Comparison of ENCODE assay signal across 1 cellular context in the genomic region with DNA sequence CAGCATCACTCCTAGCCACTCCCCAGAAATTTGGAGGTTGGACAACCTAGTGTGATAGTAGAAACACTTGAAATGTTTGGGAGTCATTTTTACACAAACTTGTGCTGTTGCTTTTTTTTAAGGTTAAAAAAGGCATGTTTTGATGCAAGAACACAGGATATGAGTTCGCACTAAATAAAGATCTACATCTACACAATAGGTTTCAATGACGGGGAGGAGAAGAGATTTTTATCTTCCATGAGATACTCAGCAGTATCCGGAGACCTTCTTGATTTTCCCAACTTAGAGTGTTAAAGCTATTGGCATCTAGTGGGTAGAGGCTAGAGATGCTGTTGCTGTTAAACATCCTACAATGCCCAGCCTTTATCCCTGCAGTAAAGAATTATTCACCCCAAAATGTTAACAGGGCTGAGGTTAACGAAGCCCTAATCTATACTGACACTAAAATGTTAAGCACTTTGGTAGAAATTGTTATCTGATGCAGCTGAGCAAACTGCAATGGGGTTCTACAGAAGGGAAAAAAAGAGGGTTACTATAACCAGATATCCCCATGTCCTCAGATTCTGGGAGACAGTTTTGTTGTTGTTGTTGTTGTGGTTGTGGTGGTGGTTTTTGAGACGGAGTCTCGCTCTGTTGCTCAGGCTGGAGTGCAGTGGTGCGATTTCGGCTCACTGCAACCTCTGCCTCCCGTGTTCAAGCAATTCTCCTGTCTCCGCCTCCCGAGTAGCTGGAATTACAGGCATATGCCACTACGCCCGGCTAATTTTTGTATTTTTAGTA.
TF ChIP-seq lines count a peak whose summit lies in the region.

No MANE protein-coding gene starts in this region.

TF ChIP-seq in GM23338, 12 proteins besides CTCF, POLR2A, EP300 and RAD21 (continued from another document):
- TF ChIP-seq ZNF114 (CRISPR knock-in tag; IDR thresholded peaks at IDR 0.05) (no peak), REST (IDR thresholded peaks at IDR 0.05; ENCODE audit: unreplicated experiment) (no peak), NANOG (IDR thresholded peaks at IDR 0.05; ENCODE audit: borderline replicate concordance) (no peak), EZH2 (IDR thresholded peaks at IDR 0.05; ENCODE audit: low read depth, unreplicated experiment) (no peak), POLR2AphosphoS5 (IDR thresholded peaks at IDR 0.05; ENCODE audit: low read depth) (no peak), JUNB (IDR thresholded peaks at IDR 0.05; ENCODE audit: unreplicated experiment) (no peak), ETS1 (IDR thresholded peaks at IDR 0.05) (no peak)
- TF ChIP-seq, protein P1, sequence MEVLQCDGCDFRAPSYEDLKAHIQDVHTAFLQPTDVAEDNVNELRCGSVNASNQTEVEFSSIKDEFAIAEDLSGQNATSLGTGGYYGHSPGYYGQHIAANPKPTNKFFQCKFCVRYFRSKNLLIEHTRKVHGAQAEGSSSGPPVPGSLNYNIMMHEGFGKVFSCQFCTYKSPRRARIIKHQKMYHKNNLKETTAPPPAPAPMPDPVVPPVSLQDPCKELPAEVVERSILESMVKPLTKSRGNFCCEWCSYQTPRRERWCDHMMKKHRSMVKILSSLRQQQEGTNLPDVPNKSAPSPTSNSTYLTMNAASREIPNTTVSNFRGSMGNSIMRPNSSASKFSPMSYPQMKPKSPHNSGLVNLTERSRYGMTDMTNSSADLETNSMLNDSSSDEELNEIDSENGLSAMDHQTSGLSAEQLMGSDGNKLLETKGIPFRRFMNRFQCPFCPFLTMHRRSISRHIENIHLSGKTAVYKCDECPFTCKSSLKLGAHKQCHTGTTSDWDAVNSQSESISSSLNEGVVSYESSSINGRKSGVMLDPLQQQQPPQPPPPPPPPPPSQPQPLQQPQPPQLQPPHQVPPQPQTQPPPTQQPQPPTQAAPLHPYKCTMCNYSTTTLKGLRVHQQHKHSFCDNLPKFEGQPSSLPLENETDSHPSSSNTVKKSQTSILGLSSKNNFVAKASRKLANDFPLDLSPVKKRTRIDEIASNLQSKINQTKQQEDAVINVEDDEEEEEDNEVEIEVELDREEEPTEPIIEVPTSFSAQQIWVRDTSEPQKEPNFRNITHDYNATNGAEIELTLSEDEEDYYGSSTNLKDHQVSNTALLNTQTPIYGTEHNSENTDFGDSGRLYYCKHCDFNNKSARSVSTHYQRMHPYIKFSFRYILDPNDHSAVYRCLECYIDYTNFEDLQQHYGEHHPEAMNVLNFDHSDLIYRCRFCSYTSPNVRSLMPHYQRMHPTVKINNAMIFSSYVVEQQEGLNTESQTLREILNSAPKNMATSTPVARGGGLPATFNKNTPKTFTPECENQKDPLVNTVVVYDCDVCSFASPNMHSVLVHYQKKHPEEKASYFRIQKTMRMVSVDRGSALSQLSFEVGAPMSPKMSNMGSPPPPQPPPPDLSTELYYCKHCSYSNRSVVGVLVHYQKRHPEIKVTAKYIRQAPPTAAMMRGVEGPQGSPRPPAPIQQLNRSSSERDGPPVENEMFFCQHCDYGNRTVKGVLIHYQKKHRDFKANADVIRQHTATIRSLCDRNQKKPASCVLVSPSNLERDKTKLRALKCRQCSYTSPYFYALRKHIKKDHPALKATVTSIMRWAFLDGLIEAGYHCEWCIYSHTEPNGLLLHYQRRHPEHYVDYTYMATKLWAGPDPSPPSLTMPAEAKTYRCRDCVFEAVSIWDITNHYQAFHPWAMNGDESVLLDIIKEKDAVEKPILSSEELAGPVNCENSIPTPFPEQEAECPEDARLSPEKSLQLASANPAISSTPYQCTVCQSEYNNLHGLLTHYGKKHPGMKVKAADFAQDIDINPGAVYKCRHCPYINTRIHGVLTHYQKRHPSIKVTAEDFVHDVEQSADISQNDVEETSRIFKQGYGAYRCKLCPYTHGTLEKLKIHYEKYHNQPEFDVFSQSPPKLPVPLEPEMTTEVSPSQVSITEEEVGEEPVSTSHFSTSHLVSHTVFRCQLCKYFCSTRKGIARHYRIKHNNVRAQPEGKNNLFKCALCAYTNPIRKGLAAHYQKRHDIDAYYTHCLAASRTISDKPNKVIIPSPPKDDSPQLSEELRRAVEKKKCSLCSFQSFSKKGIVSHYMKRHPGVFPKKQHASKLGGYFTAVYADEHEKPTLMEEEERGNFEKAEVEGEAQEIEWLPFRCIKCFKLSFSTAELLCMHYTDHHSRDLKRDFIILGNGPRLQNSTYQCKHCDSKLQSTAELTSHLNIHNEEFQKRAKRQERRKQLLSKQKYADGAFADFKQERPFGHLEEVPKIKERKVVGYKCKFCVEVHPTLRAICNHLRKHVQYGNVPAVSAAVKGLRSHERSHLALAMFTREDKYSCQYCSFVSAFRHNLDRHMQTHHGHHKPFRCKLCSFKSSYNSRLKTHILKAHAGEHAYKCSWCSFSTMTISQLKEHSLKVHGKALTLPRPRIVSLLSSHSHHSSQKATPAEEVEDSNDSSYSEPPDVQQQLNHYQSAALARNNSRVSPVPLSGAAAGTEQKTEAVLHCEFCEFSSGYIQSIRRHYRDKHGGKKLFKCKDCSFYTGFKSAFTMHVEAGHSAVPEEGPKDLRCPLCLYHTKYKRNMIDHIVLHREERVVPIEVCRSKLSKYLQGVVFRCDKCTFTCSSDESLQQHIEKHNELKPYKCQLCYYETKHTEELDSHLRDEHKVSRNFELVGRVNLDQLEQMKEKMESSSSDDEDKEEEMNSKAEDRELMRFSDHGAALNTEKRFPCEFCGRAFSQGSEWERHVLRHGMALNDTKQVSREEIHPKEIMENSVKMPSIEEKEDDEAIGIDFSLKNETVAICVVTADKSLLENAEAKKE (CRISPR knock-in tag; IDR thresholded peaks at IDR 0.05), result no peak
